ENCODE assay signal across 19 cellular contexts in the genomic region with DNA sequence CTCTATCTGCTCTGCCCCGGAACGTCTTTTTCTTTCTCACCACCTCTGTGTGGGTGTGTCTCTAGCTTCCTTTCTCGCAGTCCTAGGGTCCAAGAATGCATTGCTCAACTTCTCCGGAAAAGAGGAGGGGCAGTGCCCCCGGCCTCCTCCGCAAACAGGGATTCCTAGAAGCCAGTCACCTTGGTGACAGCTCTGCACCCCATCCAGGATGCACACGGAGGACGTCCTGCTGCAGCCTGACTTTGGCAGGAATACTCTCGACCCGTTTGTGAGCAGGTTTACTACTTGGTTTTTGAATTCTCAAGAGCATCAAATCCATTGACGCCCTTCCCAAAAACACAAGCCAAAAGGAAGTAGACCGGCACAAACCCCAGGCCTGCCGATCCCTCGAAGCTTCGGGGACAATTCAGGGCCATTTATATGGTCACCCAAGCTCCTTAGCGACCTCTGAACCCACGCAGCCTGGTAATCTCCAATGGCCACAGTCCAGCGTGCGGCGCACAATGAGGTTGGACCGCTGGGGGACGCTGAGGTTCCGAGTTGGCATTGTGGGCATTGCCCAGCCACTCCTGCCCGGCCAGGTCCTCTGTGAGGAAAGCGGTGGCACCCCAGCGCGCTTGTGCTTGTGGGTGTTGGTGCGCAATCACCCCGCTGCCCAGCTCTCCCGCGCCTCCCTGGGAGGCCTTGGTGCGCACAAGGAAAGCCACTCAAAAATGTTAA. TPM values are rescaled to one million over a fixed set of nuclear protein-coding genes. Genes with fewer than 3 reads are reported as not detected.
DNase-seq lines count a peak whose midpoint lies in the region; ATAC-seq and TF ChIP-seq lines count a peak whose summit lies in the region.
"Had no signal": no experiment of that assay in that cellular context is flagged by ENCODE, and none has a peak within 500 bp of the region (broad histone marks: within the 10 kb centered on the region; RNA-seq: fewer than 3 reads in every experiment).

No MANE protein-coding gene starts in this region.

- no peak overlapping the region for H3K27ac ChIP-seq in RWPE2 (ENCODE audit: poor library complexity, severe bottlenecking)
- no peak overlapping the region for H3K27ac ChIP-seq in aorta (ENCODE audit: low read depth in 1 of 2, low read length in 2 of 2)

- H3K27ac Mint-ChIP-seq in stimulated activated naive CD8-positive, alpha-beta T cell treated with anti-CD3 and anti-CD28 coated beads, Interleukin-15, amount 100 ng/mL, for 72 hours = peak overlapping the region in 1 of 2 donors; percentile 27
- H3K27ac Mint-ChIP-seq in activated T-helper 17 cell treated with anti-CD3 and anti-CD28 coated beads, Interleukin-2, amount 50 U/mL, for 72 hours = no peak overlapping the region
- H3K27ac Mint-ChIP-seq in activated CD4-positive, alpha-beta T cell treated with anti-CD3 and anti-CD28 coated beads for 36 hours = no peak overlapping the region
- H3K27ac Mint-ChIP-seq: memory B cell had no signal

- H3K9me3 ChIP-seq in RWPE2 (ENCODE audit: severe bottlenecking) = no peaks in the 10 kb centered on the region
- no peaks in the 10 kb centered on the region for H3K9me3 ChIP-seq in aorta (ENCODE audit: control insufficient read depth, low read length)

- H3K4me3 Mint-ChIP-seq in stimulated activated naive CD8-positive, alpha-beta T cell treated with anti-CD3 and anti-CD28 coated beads, Interleukin-15, amount 100 ng/mL, for 72 hours = peak overlapping the region; percentile 29 to 68
- no peak overlapping the region for H3K4me3 Mint-ChIP-seq in activated T-helper 17 cell treated with anti-CD3 and anti-CD28 coated beads, Interleukin-2, amount 50 U/mL, for 72 hours
- H3K4me3 Mint-ChIP-seq in activated CD4-positive, alpha-beta T cell treated with anti-CD3 and anti-CD28 coated beads for 36 hours = no peak overlapping the region
- H3K4me3 Mint-ChIP-seq: memory B cell had no signal

- CTCF ChIA-PET in activated CD4-positive, alpha-beta T cell treated with anti-CD3 and anti-CD28 coated beads for 36 hours (lab: Charles Lee) = interaction anchor here (0.6 to 1.4 kb wide), 3 partner anchors 9 to 506 kb away, joined by 3 to 4 read pairs (median 3); no protein-coding TSS in a partner anchor

- peak in 1 of 2 donors; percentile 6 for DNase-seq in stimulated activated naive CD8-positive, alpha-beta T cell treated with anti-CD3 and anti-CD28 coated beads, Interleukin-15, amount 100 ng/mL, for 72 hours
- DNase-seq in stimulated activated naive CD8-positive, alpha-beta T cell treated with anti-CD3 and anti-CD28 coated beads, Interleukin-15, Interleukin-2, amounts not matched to agents 100 U/mL and 50 U/mL, for 24 hours = no peak
- DNase-seq in RWPE2 (ENCODE audit: low spot score) (peak; percentile 42), left kidney (ENCODE audit: low read depth, low spot score) (peak; percentile 5), aorta (no peak)
- DNase-seq in activated CD4-positive, alpha-beta T cell treated with anti-CD3 and anti-CD28 coated beads for 36 hours = no peak
- DNase-seq: activated CD4-positive, alpha-beta T cell treated with anti-CD3 and anti-CD28 coated beads for 1 hour; dermis blood vessel endothelial cell; IMR-90; NCI-H2081; NCI-H510A treated with DMSO at 0.1 percent for 48 hours; right cardiac atrium; Right ventricle myocardium superior; stimulated activated CD4-positive, alpha-beta T cell treated with anti-CD3 and anti-CD28 coated beads, Interleukin-2, amount 100 ng/mL, for 24 hours; T-helper 17 cell had no signal

- POLR2A ChIA-PET in activated CD4-positive, alpha-beta T cell treated with anti-CD3 and anti-CD28 coated beads for 36 hours (lab: Charles Lee) = interaction anchor here (0.6 kb wide), 1 partner anchor 691 kb away, joined by 5 read pairs; no protein-coding TSS in a partner anchor

- H3K27me3 ChIP-seq in RWPE2 (ENCODE audit: insufficient read depth, poor library complexity, severe bottlenecking) = peaks cover 96% of the 10 kb centered on the region
- H3K27me3 ChIP-seq in aorta (ENCODE audit: control insufficient read depth in 1 of 2, insufficient read depth in 2 of 2, low read length in 1 of 2) = no peaks in the 10 kb centered on the region

- H3K4me1 Mint-ChIP-seq in stimulated activated naive CD8-positive, alpha-beta T cell treated with anti-CD3 and anti-CD28 coated beads, Interleukin-15, amount 100 ng/mL, for 72 hours = peaks cover 72% of the 10 kb centered on the region
- H3K4me1 Mint-ChIP-seq in activated T-helper 17 cell treated with anti-CD3 and anti-CD28 coated beads, Interleukin-2, amount 50 U/mL, for 72 hours = peaks cover 8% of the 10 kb centered on the region
- H3K4me1 Mint-ChIP-seq in activated CD4-positive, alpha-beta T cell treated with anti-CD3 and anti-CD28 coated beads for 36 hours = peaks cover 36% of the 10 kb centered on the region

- peak; percentile 31 for ATAC-seq in stimulated activated naive CD8-positive, alpha-beta T cell treated with anti-CD3 and anti-CD28 coated beads, Interleukin-15, amount 100 ng/mL, for 72 hours
- ATAC-seq in stimulated activated naive CD8-positive, alpha-beta T cell treated with anti-CD3 and anti-CD28 coated beads, Interleukin-15, Interleukin-2, amounts not matched to agents 100 U/mL and 50 U/mL, for 24 hours = no peak
- ATAC-seq in RWPE2 (ENCODE audit: low read depth) (no peak; the same call in 2 of the 3 replicates), aorta (ENCODE audit: low FRiP score) (no peak), HG02938 (IDR thresholded peaks at IDR 0.05; ENCODE audit: unreplicated experiment) (no peak)
- no peak for ATAC-seq in activated T-helper 17 cell treated with anti-CD3 and anti-CD28 coated beads, Interleukin-2, amount 50 U/mL, for 72 hours (replicated peaks)
- ATAC-seq in activated CD4-positive, alpha-beta T cell treated with anti-CD3 and anti-CD28 coated beads for 36 hours = no peak
- ATAC-seq: activated naive CD4-positive, alpha-beta T cell treated with anti-CD3 and anti-CD28 coated beads, Interleukin-2, amount 50 U/mL, for 72 hours; right cardiac atrium; T-helper 17 cell had no signal

- TF ChIP-seq CTCF in RWPE2 (IDR thresholded peaks at IDR 0.05; ENCODE audit: poor library complexity, severe bottlenecking) = no peak

- 5% methylated on average over 31 to 32 of the region's 32 CpGs for WGBS in aorta, 2 donors

- H3K9me3 Mint-ChIP-seq in stimulated activated naive CD8-positive, alpha-beta T cell treated with anti-CD3 and anti-CD28 coated beads, Interleukin-15, amount 100 ng/mL, for 72 hours = peaks cover 0 to 8% of the 10 kb centered on the region in 2 donors
- peaks cover 6% of the 10 kb centered on the region for H3K9me3 Mint-ChIP-seq in activated T-helper 17 cell treated with anti-CD3 and anti-CD28 coated beads, Interleukin-2, amount 50 U/mL, for 72 hours
- peaks cover 10% of the 10 kb centered on the region for H3K9me3 Mint-ChIP-seq in activated CD4-positive, alpha-beta T cell treated with anti-CD3 and anti-CD28 coated beads for 36 hours (ENCODE audit: low read depth)

- H3K4me3 ChIP-seq in RWPE2 (ENCODE audit: severe bottlenecking) (no peak overlapping the region), aorta (ENCODE audit: low read length in 2 of 2) (no peak overlapping the region)

- H3K36me3 Mint-ChIP-seq in activated T-helper 17 cell treated with anti-CD3 and anti-CD28 coated beads, Interleukin-2, amount 50 U/mL, for 72 hours (ENCODE audit: low read depth) = peaks cover 24% of the 10 kb centered on the region
- peaks cover 2% of the 10 kb centered on the region for H3K36me3 Mint-ChIP-seq in activated CD4-positive, alpha-beta T cell treated with anti-CD3 and anti-CD28 coated beads for 36 hours (ENCODE audit: low read depth)

- intact Hi-C loops in aorta (cut with DNase I) = no loop called here
- intact Hi-C loops in activated CD4-positive, alpha-beta T cell treated with anti-CD3 and anti-CD28 coated beads for 36 hours (cut with DNase I, micrococcal nuclease) = no loop called here

- H3K36me3 ChIP-seq in RWPE2 (ENCODE audit: low read depth) (no peaks in the 10 kb centered on the region), aorta (ENCODE audit: control insufficient read depth in 1 of 2, insufficient read depth in 2 of 2, low read length in 1 of 2) (no peaks in the 10 kb centered on the region)

- H3K27me3 Mint-ChIP-seq in stimulated activated naive CD8-positive, alpha-beta T cell treated with anti-CD3 and anti-CD28 coated beads, Interleukin-15, amount 100 ng/mL, for 72 hours = peaks cover 100% of the 10 kb centered on the region
- H3K27me3 Mint-ChIP-seq in activated T-helper 17 cell treated with anti-CD3 and anti-CD28 coated beads, Interleukin-2, amount 50 U/mL, for 72 hours = peaks cover 70% of the 10 kb centered on the region
- H3K27me3 Mint-ChIP-seq in activated CD4-positive, alpha-beta T cell treated with anti-CD3 and anti-CD28 coated beads for 36 hours = peaks cover 84% of the 10 kb centered on the region

- no peaks in the 10 kb centered on the region for H3K4me1 ChIP-seq in RWPE2 (ENCODE audit: insufficient read depth, poor library complexity, severe bottlenecking)
- no peaks in the 10 kb centered on the region for H3K4me1 ChIP-seq in aorta (ENCODE audit: control insufficient read depth in 1 of 2, insufficient read depth in 2 of 2, low read length in 2 of 2)

RNA-seq across cellular contexts. Expression of gene NKX3-2, which starts 9.8 kb away (rescaled TPM):
- not detected for total RNA-seq in activated T-helper 17 cell treated with anti-CD3 and anti-CD28 coated beads, Interleukin-2, amount 50 U/mL, for 72 hours
- total RNA-seq in aorta = under 1 TPM; 0.13 to 0.18 TPM
- not detected for polyA plus RNA-seq in aorta
- not detected for total RNA-seq in activated CD4-positive, alpha-beta T cell treated with anti-CD3 and anti-CD28 coated beads for 36 hours
- total RNA-seq: activated naive CD4-positive, alpha-beta T cell treated with anti-CD3 and anti-CD28 coated beads, Interleukin-2, amount 50 U/mL, for 72 hours; dermis blood vessel endothelial cell; IMR-90; Right ventricle myocardium superior; T-helper 17 cell had no signal

RNA-seq across cellular contexts. Expression of gene RAB28, which starts 50.4 kb away (rescaled TPM):
- total RNA-seq in activated T-helper 17 cell treated with anti-CD3 and anti-CD28 coated beads, Interleukin-2, amount 50 U/mL, for 72 hours = 10 to 100 TPM in 1 of 2 donors, 1 to 10 TPM in 1; 10.0 to 14.5 TPM
- total RNA-seq in aorta = 10 to 100 TPM; 14.7 to 16.5 TPM
- 10 to 100 TPM; 19.8 to 20.6 TPM for polyA plus RNA-seq in aorta
- total RNA-seq in activated CD4-positive, alpha-beta T cell treated with anti-CD3 and anti-CD28 coated beads for 36 hours = 10 to 100 TPM; 12.7 to 17.5 TPM

Comparison
In these comparisons a context has a peak if more than half of its experiments do, and no peak if none do; other contexts are left out.
1. DNase-seq: peak in RWPE2 (single experiment) and left kidney (single experiment); none in stimulated activated naive CD8-positive, alpha-beta T cell treated with anti-CD3 and anti-CD28 coated beads, Interleukin-15, Interleukin-2, amounts not matched to agents 100 U/mL and 50 U/mL, for 24 hours (single experiment), aorta (0 of 2) and activated CD4-positive, alpha-beta T cell treated with anti-CD3 and anti-CD28 coated beads for 36 hours (single experiment).
2. H3K4me3 Mint-ChIP-seq: peak in stimulated activated naive CD8-positive, alpha-beta T cell treated with anti-CD3 and anti-CD28 coated beads, Interleukin-15, amount 100 ng/mL, for 72 hours (2 of 2); none in activated T-helper 17 cell treated with anti-CD3 and anti-CD28 coated beads, Interleukin-2, amount 50 U/mL, for 72 hours (single experiment) and activated CD4-positive, alpha-beta T cell treated with anti-CD3 and anti-CD28 coated beads for 36 hours (single experiment).